Comparison of ENCODE assay signal across 8 cellular contexts in genomic region chr19:3970808-3971598, GRCh38. TPM values are rescaled to one million over a fixed set of nuclear protein-coding genes. Genes with fewer than 3 reads are reported as not detected.
A peak's percentile ranks its signal among the peaks of the same experiment; 100 is the strongest.
DNase-seq lines count a peak whose midpoint lies in the region; ATAC-seq and TF ChIP-seq lines count a peak whose summit lies in the region.

Gene DAPK3 (minus strand): TSS chr19:3971099. CDS start chr19:3969735, 1,364 bp downstream.

- TF ChIP-seq CTCF in chondrocyte (IDR thresholded peaks at IDR 0.05): no peak

- no peaks in the 10 kb centered on the region for H3K9me3 Mint-ChIP-seq in chondrocyte (ENCODE audit: low read depth)

- no peaks in the 10 kb centered on the region for H3K27me3 Mint-ChIP-seq in chondrocyte (ENCODE audit: low read depth)

- ATAC-seq in HG03439 (IDR thresholded peaks at IDR 0.05; ENCODE audit: unreplicated experiment): peak; percentile 92

- peak within 1 kb of the TSS; percentile 96 for H3K27ac Mint-ChIP-seq in chondrocyte (ENCODE audit: unreplicated experiment)

- H3K4me1 Mint-ChIP-seq in chondrocyte (ENCODE audit: low read depth): peaks cover 39% of the 10 kb centered on the region

- DNase-seq in AML-193 (lab: John Stamatoyannopoulos, UW): peak; percentile 95 to 96
- DNase-seq in NCI-H510A treated with DMSO at 0.1 percent for 48 hours (lab: John Stamatoyannopoulos, UW): peak; percentile 98
- DNase-seq in activated CD4-positive, alpha-beta T cell treated with anti-CD3 and anti-CD28 coated beads for 24 hours (ENCODE audit: low read depth in 2 of 2): peak; percentile 90 to 95
- DNase-seq in chondrocyte (ENCODE audit: low spot score): peak; percentile 98
- DNase-seq in kidney glomerular epithelial cell (lab: John Stamatoyannopoulos, UW): peak; percentile 95
- peak; percentile 77 to 88 for DNase-seq in stimulated activated CD4-positive, alpha-beta T cell treated with anti-CD3 and anti-CD28 coated beads, Interleukin-1b, Interleukin-23, amount 100 ng/mL, for 1 hour (ENCODE audit: low read depth in 2 of 2)

- peaks cover 17% of the 10 kb centered on the region for H3K36me3 Mint-ChIP-seq in chondrocyte (ENCODE audit: low read depth)

- H3K4me3 Mint-ChIP-seq in chondrocyte (ENCODE audit: unreplicated experiment): peak within 1 kb of the TSS; percentile 88

- TF ChIP-seq POLR2A in GM19193 (IDR thresholded peaks at IDR 0.05; ENCODE audit: extremely low read depth, insufficient read depth, insufficient read length): peak; percentile 73

RNA-seq across cellular contexts. Expression of gene DAPK3, which starts in this region (rescaled TPM):
- 131 to 185 TPM (median 170 TPM) in 3 replicates for total RNA-seq in chondrocyte

Comparison
In these comparisons a context has a peak if more than half of its experiments do, and no peak if none do; other contexts are left out.
1. Peak in every context shown above with its lines: DNase-seq and ATAC-seq.